17 cellular contexts compared by ENCODE assay signal in genomic region chr21:42777064-42777756, GRCh38.
A peak's percentile ranks its signal among the peaks of the same experiment; 100 is the strongest.
DNase-seq lines count a peak whose midpoint lies in the region; ATAC-seq, FAIRE-seq and TF ChIP-seq lines count a peak whose summit lies in the region.
"Had no signal": no experiment of that assay in that cellular context is flagged by ENCODE, and none has a peak within 500 bp of the region (broad histone marks: within the 10 kb centered on the region; RNA-seq: fewer than 3 reads in every experiment).

No MANE protein-coding gene starts in this region.

- in situ Hi-C loops in Panc1 (cut with HindIII; ENCODE audit: low pct_unique_long_range_greater_than_20kb, low sequenced_read_pairs): no loop called here

- CTCF ChIA-PET in CD8-positive, alpha-beta T cell (lab: Charles Lee): interaction anchor here (1.5 kb wide), 1 partner anchor 41 kb away, joined by 3 read pairs; no protein-coding TSS in a partner anchor
- CTCF ChIA-PET in Panc1 (lab: Charles Lee) (no interaction called here), Caco-2 (lab: Charles Lee) (no interaction called here)

- 70 to 81% methylated on average over 17 to 18 of the region's 18 CpGs for WGBS in pancreas, 2 donors

- intact Hi-C loops in CD8-positive, alpha-beta T cell (cut with DNase I, micrococcal nuclease): no loop called here
- intact Hi-C loops in Panc1 (cut with micrococcal nuclease; ENCODE audit: unreplicated experiment): no loop called here
- intact Hi-C loops in Caco-2 (cut with micrococcal nuclease; ENCODE audit: unreplicated experiment): no loop called here
- intact Hi-C loops in pancreas (cut with DNase I): no loop called here

- H3K4me1 Mint-ChIP-seq in CD8-positive, alpha-beta T cell (ENCODE audit: low read depth): peaks cover 19% of the 10 kb centered on the region
- H3K4me1 Mint-ChIP-seq in Caco-2 (ENCODE audit: low read depth, unreplicated experiment): peaks cover 7% of the 10 kb centered on the region

- ATAC-seq in CD8-positive, alpha-beta T cell: no peak
- ATAC-seq in Panc1: 0 out of 2 replicates have a peak, but pooled peaks have one; percentile 37
- ATAC-seq in GM19452 (IDR thresholded peaks at IDR 0.05; ENCODE audit: unreplicated experiment): no peak
- no peak for ATAC-seq in pancreas
- ATAC-seq: foreskin keratinocyte, left ventricle myocardium superior had no signal

- H3K27me3 Mint-ChIP-seq in CD8-positive, alpha-beta T cell (ENCODE audit: low read depth): no peaks in the 10 kb centered on the region
- H3K27me3 Mint-ChIP-seq in Caco-2 (ENCODE audit: insufficient read depth, unreplicated experiment): no peaks in the 10 kb centered on the region
- H3K27me3 Mint-ChIP-seq: T-helper 17 cell had no signal

- H3K9me3 Mint-ChIP-seq in CD8-positive, alpha-beta T cell: no peaks in the 10 kb centered on the region
- no peaks in the 10 kb centered on the region for H3K9me3 Mint-ChIP-seq in Caco-2 (ENCODE audit: unreplicated experiment)
- H3K9me3 Mint-ChIP-seq: immature natural killer cell had no signal

- DNase-seq in CD8-positive, alpha-beta T cell: no peak
- no peak for DNase-seq in Panc1 (ENCODE audit: low read depth, low spot score)
- DNase-seq in kidney tubule cell (ENCODE audit: low spot score): peak; percentile 26
- DNase-seq in retina: peak; percentile 59
- no peak for DNase-seq in GDM1 (lab: John Stamatoyannopoulos, UW)
- DNase-seq in Caco-2: no peak
- no peak for DNase-seq in pancreas
- DNase-seq: activated CD4-positive, alpha-beta T cell treated with anti-CD3 and anti-CD28 coated beads for 48 hours; activated naive CD4-positive, alpha-beta T cell treated with anti-CD3 and anti-CD28 coated beads, Interleukin-2, amount 50 U/mL, for 16 hours; DMS 273 treated with DMSO at 0.1 percent for 48 hours; foreskin keratinocyte; left ventricle myocardium superior; NK-92 treated with Interleukin-12 subunit alpha and Interleukin-12 subunit beta, amount 100 ng/mL, for 24 hours; T-helper 17 cell had no signal

- no peak for TF ChIP-seq CTCF in CD8-positive, alpha-beta T cell (IDR thresholded peaks at IDR 0.05)
- TF ChIP-seq CTCF in Panc1 (IDR thresholded peaks at IDR 0.05): no peak
- TF ChIP-seq CTCF in Caco-2 (IDR thresholded peaks at IDR 0.05; ENCODE audit: insufficient read depth in 1 of 2, low read depth in 1 of 2, low read length in 1 of 2, severe bottlenecking in 1 of 2, unreplicated experiment in 1 of 2): no peak
- no peak for TF ChIP-seq CTCF in pancreas (IDR thresholded peaks at IDR 0.05)

- FAIRE-seq in pancreas (lab: Jason Lieb, UNC): no peak
- FAIRE-seq: G401.6 had no signal

- POLR2A ChIA-PET in CD8-positive, alpha-beta T cell (lab: Charles Lee): interaction anchor here (0.7 kb wide), 1 partner anchor 128 kb away, joined by 3 read pairs; no protein-coding TSS in a partner anchor
- POLR2A ChIA-PET in Panc1 (lab: Charles Lee): no interaction called here
- POLR2A ChIA-PET in Caco-2 (lab: Charles Lee): no interaction called here

- no peaks in the 10 kb centered on the region for H3K36me3 ChIP-seq in CD8-positive, alpha-beta T cell (ENCODE audit: insufficient read depth, low read length)
- H3K36me3 ChIP-seq in Panc1 (ENCODE audit: control insufficient read depth, insufficient read depth, low read length): no peaks in the 10 kb centered on the region
- H3K36me3 ChIP-seq in Caco-2 (ENCODE audit: control insufficient read depth, insufficient read depth, low read length): no peaks in the 10 kb centered on the region
- no peaks in the 10 kb centered on the region for H3K36me3 ChIP-seq in pancreas

- no TSS peak for BruUV-seq in Panc1 (replicated peaks; lab: Mats Ljungman, UMichigan)
- no TSS peak for BruUV-seq in Caco-2 (replicated peaks; lab: Mats Ljungman, UMichigan)

- no peak overlapping the region for H3K4me3 Mint-ChIP-seq in CD8-positive, alpha-beta T cell
- H3K4me3 Mint-ChIP-seq in Caco-2 (ENCODE audit: unreplicated experiment): no peak overlapping the region
- H3K4me3 Mint-ChIP-seq: immature natural killer cell, T-helper 17 cell had no signal

- H3K27ac ChIP-seq in CD8-positive, alpha-beta T cell (ENCODE audit: low read depth, low read length): no peak overlapping the region
- no peak overlapping the region for H3K27ac ChIP-seq in Panc1 (ENCODE audit: low read length)
- H3K27ac ChIP-seq in pancreas: no peak overlapping the region
- H3K27ac ChIP-seq: foreskin keratinocyte had no signal

- H3K4me3 ChIP-seq in CD8-positive, alpha-beta T cell (ENCODE audit: low read depth, low read length): no peak overlapping the region
- H3K4me3 ChIP-seq in Panc1 (ENCODE audit: low read depth in 2 of 2, low read length in 2 of 2) (no peak overlapping the region), Caco-2 (ENCODE audit: low read depth, low read length) (no peak overlapping the region), pancreas (no peak overlapping the region)

- no peaks in the 10 kb centered on the region for H3K27me3 ChIP-seq in CD8-positive, alpha-beta T cell (ENCODE audit: insufficient read depth, low read length)
- H3K27me3 ChIP-seq in Panc1 (ENCODE audit: control insufficient read depth, insufficient read depth, low read length) (peaks cover 4% of the 10 kb centered on the region; the same call in 1 of the 2 replicates), Caco-2 (replicated peaks; ENCODE audit: control insufficient read depth, insufficient read depth, low read length) (no peaks in the 10 kb centered on the region), pancreas (peaks cover 0 to 15% (median 0%) of the 10 kb centered on the region in 4 donors)

- H3K36me3 Mint-ChIP-seq in CD8-positive, alpha-beta T cell: peaks cover 19% of the 10 kb centered on the region
- H3K36me3 Mint-ChIP-seq in Caco-2 (ENCODE audit: insufficient read depth, unreplicated experiment): no peaks in the 10 kb centered on the region

- H3K4me1 ChIP-seq in CD8-positive, alpha-beta T cell (ENCODE audit: insufficient read depth, low read length): peaks cover 13% of the 10 kb centered on the region
- H3K4me1 ChIP-seq in Panc1 (ENCODE audit: control insufficient read depth, insufficient read depth, low read length) (no peaks in the 10 kb centered on the region), Caco-2 (peaks cover 7% of the 10 kb centered on the region; the same call in 1 of the 2 replicates), pancreas (peaks cover 0 to 3% (median 0%) of the 10 kb centered on the region in 3 donors)
- H3K4me1 ChIP-seq: foreskin keratinocyte had no signal

- peak overlapping the region; percentile 49 for H3K27ac Mint-ChIP-seq in CD8-positive, alpha-beta T cell
- no peak overlapping the region for H3K27ac Mint-ChIP-seq in Caco-2 (ENCODE audit: unreplicated experiment)

- no peaks in the 10 kb centered on the region for H3K9me3 ChIP-seq in CD8-positive, alpha-beta T cell (ENCODE audit: low read length)
- H3K9me3 ChIP-seq in Panc1 (ENCODE audit: control insufficient read depth, insufficient read depth, low read depth, low read length) (no peaks in the 10 kb centered on the region), Caco-2 (no peaks in the 10 kb centered on the region), pancreas (no peaks in the 10 kb centered on the region)

Comparison
In these comparisons a context has a peak if more than half of its experiments do, and no peak if none do; other contexts are left out.
1. DNase-seq: peak in kidney tubule cell (single experiment) and retina (single experiment); none in CD8-positive, alpha-beta T cell (0 of 7), Panc1 (single experiment), GDM1 (single experiment), Caco-2 (0 of 2) and pancreas (0 of 6).